33 cellular contexts compared by ENCODE assay signal in the genomic region with DNA sequence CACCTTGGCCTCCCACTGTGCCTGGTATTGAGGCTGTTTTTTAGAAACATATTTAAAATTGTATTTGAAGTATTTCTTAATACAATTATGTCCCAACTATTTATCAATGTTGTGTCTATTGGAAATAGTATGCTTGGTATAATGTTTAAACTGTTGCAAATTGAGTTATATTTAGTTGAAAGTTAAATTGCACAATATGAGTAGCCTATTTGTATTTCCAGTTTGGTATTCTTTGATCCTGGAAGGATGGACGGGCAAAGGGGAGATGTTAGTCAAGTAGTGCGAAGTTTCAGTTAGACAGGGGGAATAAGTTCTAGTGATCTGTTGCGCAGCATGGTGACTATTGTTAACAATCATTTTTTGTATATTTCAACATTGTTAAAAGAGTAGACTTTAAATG.
DNase-seq lines count a peak whose midpoint lies in the region; ATAC-seq, FAIRE-seq and TF ChIP-seq lines count a peak whose summit lies in the region.
"Had no signal": no experiment of that assay in that cellular context is flagged by ENCODE, and none has a peak within 500 bp of the region (broad histone marks: within the 10 kb centered on the region; RNA-seq: fewer than 3 reads in every experiment).

No MANE protein-coding gene starts in this region.

- H3K9me3 ChIP-seq in IMR-90 (ENCODE audit: control insufficient read depth, insufficient read depth, low read length) (no peaks in the 10 kb centered on the region), HepG2 (ENCODE audit: low read length) (no peaks in the 10 kb centered on the region), liver (ENCODE audit: control insufficient read depth in 4 of 4, low read length in 3 of 4) (no peaks in the 10 kb centered on the region), sigmoid colon (no peaks in the 10 kb centered on the region)
- H3K9me3 ChIP-seq: A549, BE2C, Caco-2 had no signal

- FAIRE-seq in HTR-8/SVneo (lab: Jason Lieb, UNC) = peak; percentile 85
- FAIRE-seq in HepG2 (lab: Jason Lieb, UNC) = no peak
- FAIRE-seq: A549, D721Med had no signal

- H2BK5ac ChIP-seq in IMR-90 (ENCODE audit: low read depth, low read length, poor library complexity, severe bottlenecking) = no peak overlapping the region

- no peak overlapping the region for H4K8ac ChIP-seq in IMR-90 (ENCODE audit: low read depth in 2 of 2, low read length in 2 of 2)

- no peak for TF ChIP-seq POLR2A in IMR-90 (IDR thresholded peaks at IDR 0.05; ENCODE audit: low read depth, low read length)
- no peak for TF ChIP-seq POLR2A in HepG2 (IDR thresholded peaks at IDR 0.05; ENCODE audit: insufficient read depth in 1 of 2, low read depth in 2 of 2, low read length in 2 of 2)
- no peak for TF ChIP-seq POLR2A in sigmoid colon (IDR thresholded peaks at IDR 0.05)

- TF ChIP-seq CTCF in IMR-90 (conservative IDR thresholded peaks at IDR 0.05; ENCODE audit: low read depth, low read length) (no peak), HepG2 (CRISPR knock-in tag; IDR thresholded peaks at IDR 0.05) (no peak), liver (IDR thresholded peaks at IDR 0.05; ENCODE audit: low read depth, low read length, missing input control) (no peak), sigmoid colon (IDR thresholded peaks at IDR 0.05) (no peak)

- in situ Hi-C loops in IMR-90 (cut with MboI; ENCODE audit: low sequenced_read_pairs) (no loop called here), HepG2 (cut with HindIII; ENCODE audit: extremely low pct_ligation_motif_present, low pct_unique_long_range_greater_than_20kb) (no loop called here)

- H3K9ac ChIP-seq in IMR-90 (ENCODE audit: low read depth, low read length) (no peak overlapping the region), HepG2 (ENCODE audit: insufficient read depth, low read depth, low read length) (no peak overlapping the region), liver (ENCODE audit: low read depth in 1 of 2, low read length in 2 of 2) (no peak overlapping the region)
- H3K9ac ChIP-seq: BLaER1; BLaER1 treated with 17β-estradiol and CSF1 and Interleukin-3, amounts not matched to agents 10 nM and 100 nM had no signal

- BruUV-seq in IMR-90 (replicated peaks; lab: Mats Ljungman, UMichigan) (no TSS peak), HepG2 (replicated peaks; lab: Mats Ljungman, UMichigan) (no TSS peak)

- no CpG with 5 or more reads among the region's 3 CpGs for WGBS in IMR-90 (ENCODE audit: extremely low coverage in 2 of 2, insufficient read length in 1 of 2), 2 experiments
- 82% methylated on average over 3 of the region's 3 CpGs for WGBS in HepG2 (ENCODE audit: low lambda C conversion rate)
- 64% methylated on average over 3 of the region's 3 CpGs for WGBS in liver
- WGBS in sigmoid colon, 2 donors = 82 to 98% methylated on average over 3 of the region's 3 CpGs

- intact Hi-C loops in IMR-90 (cut with micrococcal nuclease) = no loop called here
- intact Hi-C loops in HepG2 (cut with micrococcal nuclease; ENCODE audit: unreplicated experiment) = no loop called here
- intact Hi-C loops in sigmoid colon (cut with DNase I) = no loop called here

- H3K14ac ChIP-seq in IMR-90 (replicated peaks; ENCODE audit: low read depth, low read length) = no peak overlapping the region

- ATAC-seq in IMR-90 (ENCODE audit: low read depth) (no peak), HepG2 (no peak), GM21576 (IDR thresholded peaks at IDR 0.05; ENCODE audit: unreplicated experiment) (no peak)
- ATAC-seq: A549; CD8-positive, alpha-beta T cell had no signal

- no peak overlapping the region for H3K18ac ChIP-seq in IMR-90 (ENCODE audit: low read depth, low read length)

- H3K4me3 ChIP-seq in IMR-90 (ENCODE audit: insufficient read depth, low read depth, low read length) = no peak overlapping the region
- H3K4me3 ChIP-seq in HepG2 (replicated peaks in 1 of 3; ENCODE audit: insufficient read depth in 1 of 3, low read depth in 2 of 3, low read length in 3 of 3) = no peak overlapping the region
- H3K4me3 ChIP-seq in liver (ENCODE audit: low read depth in 1 of 3, low read length in 3 of 3) = no peak overlapping the region
- no peak overlapping the region for H3K4me3 ChIP-seq in sigmoid colon
- H3K4me3 ChIP-seq: A549; BLaER1; BLaER1 treated with 17β-estradiol and CSF1 and Interleukin-3, amounts not matched to agents 10 nM and 100 nM had no signal

- no peak overlapping the region for H3K56ac ChIP-seq in IMR-90 (ENCODE audit: extremely low read depth, insufficient read depth, low read length)

- no peak overlapping the region for H3K4ac ChIP-seq in IMR-90 (ENCODE audit: low read depth, low read length)

- no peaks in the 10 kb centered on the region for H3K79me2 ChIP-seq in HepG2 (ENCODE audit: insufficient read depth, low read length)

- POLR2A ChIA-PET in IMR-90 (lab: Charles Lee; ENCODE audit: unreplicated experiment) = no interaction called here
- POLR2A ChIA-PET in HepG2 (lab: Yijun Ruan, JAX) = no interaction called here

- H3K36me3 ChIP-seq in IMR-90 (ENCODE audit: control insufficient read depth, insufficient read depth, low read length) (no peaks in the 10 kb centered on the region), HepG2 (replicated peaks in 1 of 2; ENCODE audit: control insufficient read depth in 1 of 2, insufficient read depth in 2 of 2, low read length in 2 of 2) (peaks cover 0 to 2% of the 10 kb centered on the region in 2 experiments; a peak in 2 of 5 replicates), liver (ENCODE audit: control insufficient read depth in 4 of 4, insufficient read depth in 3 of 4, low read depth in 1 of 4, low read length in 3 of 4) (no peaks in the 10 kb centered on the region), sigmoid colon (no peaks in the 10 kb centered on the region)
- H3K36me3 ChIP-seq: BE2C had no signal

- H3K23ac ChIP-seq in IMR-90 (ENCODE audit: low read depth, low read length) = no peak overlapping the region

- no peaks in the 10 kb centered on the region for H3K27me3 ChIP-seq in IMR-90 (ENCODE audit: control insufficient read depth, insufficient read depth, low read length)
- H3K27me3 ChIP-seq in HepG2 (ENCODE audit: control insufficient read depth in 1 of 2, insufficient read depth in 2 of 2, low read length in 2 of 2) = no peaks in the 10 kb centered on the region
- no peaks in the 10 kb centered on the region for H3K27me3 ChIP-seq in liver (ENCODE audit: control insufficient read depth in 4 of 4, insufficient read depth in 4 of 4, low read length in 3 of 4)
- no peaks in the 10 kb centered on the region for H3K27me3 ChIP-seq in sigmoid colon
- H3K27me3 ChIP-seq: BE2C; BLaER1; BLaER1 treated with 17β-estradiol and CSF1 and Interleukin-3, amounts not matched to agents 10 nM and 100 nM had no signal

- H4K91ac ChIP-seq in IMR-90 (ENCODE audit: insufficient read depth, low read depth, low read length) = no peak overlapping the region

- H3K4me2 ChIP-seq in IMR-90 (ENCODE audit: low read depth, low read length) (no peak overlapping the region), HepG2 (ENCODE audit: low read depth, low read length) (no peak overlapping the region)
- H3K4me2 ChIP-seq: A549; BLaER1; BLaER1 treated with 17β-estradiol and CSF1 and Interleukin-3, amounts not matched to agents 10 nM and 100 nM had no signal

- H3K9me1 ChIP-seq in IMR-90 (ENCODE audit: insufficient read depth, low read length) = no peaks in the 10 kb centered on the region

- H2BK20ac ChIP-seq in IMR-90 (ENCODE audit: low read depth, low read length) = no peak overlapping the region

- TF ChIP-seq EP300 in HepG2 (IDR thresholded peaks at IDR 0.05; ENCODE audit: low read depth in 2 of 2, low read length in 2 of 2) (no peak), HepG2 (CRISPR knock-in tag; IDR thresholded peaks at IDR 0.05; ENCODE audit: borderline replicate concordance) (no peak), sigmoid colon (IDR thresholded peaks at IDR 0.05) (no peak)

- no peaks in the 10 kb centered on the region for H4K20me1 ChIP-seq in IMR-90 (ENCODE audit: insufficient read depth, low read length)
- no peaks in the 10 kb centered on the region for H4K20me1 ChIP-seq in HepG2 (ENCODE audit: insufficient read depth, low read length)
- H4K20me1 ChIP-seq: BLaER1; BLaER1 treated with 17β-estradiol and CSF1 and Interleukin-3, amounts not matched to agents 10 nM and 100 nM had no signal

- no peak overlapping the region for H2AK5ac ChIP-seq in IMR-90 (ENCODE audit: low read depth, low read length)

- TF ChIP-seq RAD21 in IMR-90 (IDR thresholded peaks at IDR 0.05; ENCODE audit: low read length) (no peak), HepG2 (CRISPR knock-in tag; IDR thresholded peaks at IDR 0.05) (no peak), liver (IDR thresholded peaks at IDR 0.05) (peak in 1 of 2 donors; percentile 9)

- H2AFZ ChIP-seq in IMR-90 (replicated peaks; ENCODE audit: low read length, poor library complexity) (no peak overlapping the region), HepG2 (ENCODE audit: low read length) (no peak overlapping the region)

- no peak overlapping the region for H2BK120ac ChIP-seq in IMR-90 (ENCODE audit: low read depth, low read length)

- no peak for DNase-seq in HTR-8/SVneo (ENCODE audit: insufficient read length, low spot score)
- no peak for DNase-seq in IMR-90
- no peak for DNase-seq in HepG2 (ENCODE audit: low spot score)
- no peak for DNase-seq in sigmoid colon
- DNase-seq in SKM-1 treated with dmso at 0.1 percent for 144 hours (lab: John Stamatoyannopoulos, UW; ENCODE audit: unreplicated experiment) = no peak
- no peak for DNase-seq in DMS79 (lab: John Stamatoyannopoulos, UW)
- DNase-seq: 8988T; ACHN; AML-193; BE2C; C1 segment of cervical spinal cord; Caco-2; Calu3; CD4-positive, alpha-beta memory T cell; CD4-positive, alpha-beta T cell; CD4-positive, CD25-positive, alpha-beta regulatory T cell; CD8-positive, alpha-beta memory T cell; CD8-positive, alpha-beta T cell; COR-L47; DMS 273 treated with DMSO at 0.1 percent for 48 hours; DMS153; DMS53; DMS79 treated with DMSO at 0.1 percent for 48 hours; DND-41; EL had no signal

- H4K5ac ChIP-seq in IMR-90 (ENCODE audit: low read depth, low read length) = no peak overlapping the region

- H3K79me1 ChIP-seq in IMR-90 (ENCODE audit: low read depth in 1 of 2, low read length in 2 of 2) = no peaks in the 10 kb centered on the region

- H2AK9ac ChIP-seq in IMR-90 (replicated peaks; ENCODE audit: low read depth, low read length, poor library complexity) = no peak overlapping the region

- dilution Hi-C loops in IMR-90 (cut with HindIII; ENCODE audit: low sequenced_read_pairs, unreplicated experiment) = no loop called here

- H3K27ac ChIP-seq in IMR-90 (ENCODE audit: insufficient read depth, low read length) = no peak overlapping the region
- H3K27ac ChIP-seq in HepG2 (ENCODE audit: extremely low read length, insufficient read depth, low read length) = no peak overlapping the region
- no peak overlapping the region for H3K27ac ChIP-seq in liver (ENCODE audit: low read depth in 1 of 2, low read length in 2 of 2)
- H3K27ac ChIP-seq in sigmoid colon = no peak overlapping the region
- H3K27ac ChIP-seq: 22Rv1; A549; BLaER1; BLaER1 treated with 17β-estradiol and CSF1 and Interleukin-3, amounts not matched to agents 10 nM and 100 nM; C4-2B had no signal

- no peaks in the 10 kb centered on the region for H3K4me1 ChIP-seq in IMR-90 (ENCODE audit: control insufficient read depth, insufficient read depth, low read length)
- H3K4me1 ChIP-seq in HepG2 (ENCODE audit: insufficient read depth, low read length) = no peaks in the 10 kb centered on the region
- H3K4me1 ChIP-seq in liver (ENCODE audit: control insufficient read depth in 4 of 4, insufficient read depth in 4 of 4, low read length in 3 of 4) = no peaks in the 10 kb centered on the region
- no peaks in the 10 kb centered on the region for H3K4me1 ChIP-seq in sigmoid colon
- H3K4me1 ChIP-seq: A549; BE2C; BLaER1; BLaER1 treated with 17β-estradiol and CSF1 and Interleukin-3, amounts not matched to agents 10 nM and 100 nM; Caco-2 had no signal

- no peak overlapping the region for H2BK15ac ChIP-seq in IMR-90 (ENCODE audit: low read depth, low read length)

- CTCF ChIA-PET in IMR-90 (lab: Yijun Ruan, JAX) (no interaction called here), HepG2 (lab: Yijun Ruan, JAX; ENCODE audit: low intra/inter-chr PET ratio, low total read pairs) (no interaction called here)
